Comparison of ENCODE assay signal across 1 cellular context in the genomic region with DNA sequence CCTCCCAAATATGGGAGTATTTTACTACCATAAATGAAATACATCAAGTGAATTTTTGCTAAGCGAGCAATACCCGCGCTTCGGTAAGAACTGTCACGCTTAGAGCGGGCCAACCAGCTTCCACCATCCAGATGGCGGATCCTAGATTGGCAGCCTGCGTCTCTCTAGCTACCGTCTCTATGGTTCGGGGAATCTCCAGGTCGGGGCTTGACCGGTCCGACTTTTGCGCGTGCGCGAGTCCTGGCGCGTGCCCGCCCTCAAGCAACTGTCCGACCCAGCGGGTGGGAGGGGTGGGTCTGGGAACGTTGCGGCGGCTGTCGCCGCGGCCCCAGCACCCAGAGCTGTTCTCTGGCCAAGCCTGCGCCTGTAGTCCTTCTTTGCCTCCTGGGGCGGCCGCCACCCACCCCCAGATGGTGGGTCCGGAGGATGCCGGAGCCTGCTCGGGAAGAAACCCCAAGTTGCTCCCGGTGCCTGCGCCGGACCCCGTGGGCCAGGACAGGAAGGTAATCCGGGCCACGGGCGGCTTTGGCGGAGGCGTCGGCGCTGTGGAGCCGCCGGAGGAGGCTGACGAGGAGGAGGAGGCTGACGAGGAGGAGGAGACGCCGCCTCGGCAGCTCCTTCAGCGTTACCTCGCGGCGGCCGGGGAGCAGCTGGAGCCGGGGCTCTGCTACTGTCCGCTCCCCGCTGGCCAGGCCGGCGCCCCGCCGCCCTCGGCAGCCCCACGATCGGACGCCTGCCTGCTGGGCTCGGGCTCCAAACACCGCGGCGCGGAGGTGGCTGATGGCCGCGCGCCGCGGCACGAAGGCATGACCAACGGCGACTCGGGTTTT.
A peak's percentile ranks its signal among the peaks of the same experiment; 100 is the strongest.
TF ChIP-seq lines count a peak whose summit lies in the region.

A gene (plus strand): TSS at position 338 of the 830 bp plus-strand sequence. CDS start 73 bp downstream, at position 411.

TF ChIP-seq in IMR-90, 13 proteins besides CTCF, POLR2A, EP300 and RAD21:
- TF ChIP-seq CEBPB (IDR thresholded peaks at IDR 0.05; ENCODE audit: low read depth, low read length) = no peak
- peak; percentile 61 for TF ChIP-seq MAFK (IDR thresholded peaks at IDR 0.05; ENCODE audit: low read depth, low read length)
- TF ChIP-seq, protein P1, sequence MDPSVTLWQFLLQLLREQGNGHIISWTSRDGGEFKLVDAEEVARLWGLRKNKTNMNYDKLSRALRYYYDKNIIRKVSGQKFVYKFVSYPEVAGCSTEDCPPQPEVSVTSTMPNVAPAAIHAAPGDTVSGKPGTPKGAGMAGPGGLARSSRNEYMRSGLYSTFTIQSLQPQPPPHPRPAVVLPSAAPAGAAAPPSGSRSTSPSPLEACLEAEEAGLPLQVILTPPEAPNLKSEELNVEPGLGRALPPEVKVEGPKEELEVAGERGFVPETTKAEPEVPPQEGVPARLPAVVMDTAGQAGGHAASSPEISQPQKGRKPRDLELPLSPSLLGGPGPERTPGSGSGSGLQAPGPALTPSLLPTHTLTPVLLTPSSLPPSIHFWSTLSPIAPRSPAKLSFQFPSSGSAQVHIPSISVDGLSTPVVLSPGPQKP (IDR thresholded peaks at IDR 0.05; ENCODE audit: borderline replicate concordance, low read depth, low read length) = no peak
- no peak for TF ChIP-seq NFE2L2 (IDR thresholded peaks at IDR 0.05; ENCODE audit: low read depth, low read length)
- TF ChIP-seq RFX5 (IDR thresholded peaks at IDR 0.05; ENCODE audit: low read depth, low read length) = no peak
- no peak; the same call in 1 of the 2 replicates for TF ChIP-seq MXI1 (IDR thresholded peaks at IDR 0.05; ENCODE audit: borderline replicate concordance, low read depth, low read length)
- no peak for TF ChIP-seq FOS (IDR thresholded peaks at IDR 0.05; ENCODE audit: low read depth, low read length)
- TF ChIP-seq SMC3 (IDR thresholded peaks at IDR 0.05; ENCODE audit: low read depth, low read length) = no peak
- TF ChIP-seq MAZ (IDR thresholded peaks at IDR 0.05; ENCODE audit: borderline replicate concordance, low read depth, low read length) = peak; percentile 26; the same call in 1 of the 2 replicates
TF ChIP-seq in IMR-90: peak in this region for 2.
